ENCODE assay signal across 15 cellular contexts in the genomic region with DNA sequence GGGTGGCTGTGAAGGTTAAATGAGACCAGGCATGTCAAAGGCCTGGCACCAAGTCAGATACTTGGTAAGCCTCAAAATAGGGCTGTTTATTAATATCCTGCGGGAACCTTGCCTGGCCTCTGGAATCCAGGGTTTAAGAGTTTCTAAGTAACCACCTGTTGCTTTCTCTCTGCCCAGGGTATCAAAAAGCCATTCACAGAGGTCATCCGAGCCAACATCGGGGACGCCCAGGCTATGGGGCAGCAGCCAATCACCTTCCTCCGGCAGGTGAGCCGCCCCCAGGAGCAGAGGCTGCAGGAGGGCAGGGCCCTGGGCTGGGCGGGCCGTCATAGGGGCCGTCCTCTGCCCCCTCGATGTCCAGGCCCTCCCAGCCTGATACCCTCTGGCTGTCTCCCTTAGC.
"Had no signal": no experiment of that assay in that cellular context is flagged by ENCODE, and none has a peak within 500 bp of the region (broad histone marks: within the 10 kb centered on the region; RNA-seq: fewer than 3 reads in every experiment).

No MANE protein-coding gene starts in this region.

- H3K27me3 Mint-ChIP-seq: activated CD8-positive, alpha-beta T cell treated with anti-CD3 and anti-CD28 coated beads for 36 hours had no signal

- DNase-seq: activated CD4-positive, alpha-beta T cell treated with anti-CD3 and anti-CD28 coated beads for 4 hours; activated CD8-positive, alpha-beta memory T cell treated with anti-CD3 and anti-CD28 coated beads, Interleukin-2, amount 50 U/mL, for 4 hours; activated CD8-positive, alpha-beta T cell treated with anti-CD3 and anti-CD28 coated beads for 36 hours; activated T-cell treated with anti-CD3 and anti-CD28 coated beads, Interleukin-2, amount 50 U/mL, for 72 hours; aorta; dorsolateral prefrontal cortex; foreskin fibroblast; head of caudate nucleus; kidney; mesendoderm; stimulated activated CD4-positive, alpha-beta T cell treated with anti-CD3 and anti-CD28 coated beads, Interleukin-2, amount 100 ng/mL, for 24 hours; stimulated activated naive CD4-positive, alpha-beta T cell treated with Interleukin-2 at 50 U/mL for 16 hours had no signal

- H3K36me3 ChIP-seq: thoracic aorta had no signal

- H3K9me3 Mint-ChIP-seq: activated CD8-positive, alpha-beta T cell treated with anti-CD3 and anti-CD28 coated beads for 36 hours; activated T-cell treated with anti-CD3 and anti-CD28 coated beads, Interleukin-2, amount 50 U/mL, for 72 hours had no signal

- H3K27ac Mint-ChIP-seq: activated CD8-positive, alpha-beta T cell treated with anti-CD3 and anti-CD28 coated beads for 36 hours; activated T-cell treated with anti-CD3 and anti-CD28 coated beads, Interleukin-2, amount 50 U/mL, for 72 hours had no signal

- H3K4me3 ChIP-seq: dorsolateral prefrontal cortex, esophagus muscularis mucosa, thoracic aorta had no signal

- FAIRE-seq: bronchial epithelial cell, kidney had no signal

- H3K27ac ChIP-seq: esophagus muscularis mucosa, thoracic aorta had no signal

- ATAC-seq: activated CD8-positive, alpha-beta T cell treated with anti-CD3 and anti-CD28 coated beads for 36 hours; activated T-cell treated with anti-CD3 and anti-CD28 coated beads, Interleukin-2, amount 50 U/mL, for 72 hours had no signal

- H3K27me3 ChIP-seq: dorsolateral prefrontal cortex, esophagus muscularis mucosa had no signal

- H3K4me3 Mint-ChIP-seq: activated CD8-positive, alpha-beta T cell treated with anti-CD3 and anti-CD28 coated beads for 36 hours; activated T-cell treated with anti-CD3 and anti-CD28 coated beads, Interleukin-2, amount 50 U/mL, for 72 hours had no signal

- H3K9me3 ChIP-seq: esophagus muscularis mucosa, thoracic aorta had no signal
